ENCODE assay signal across 12 cellular contexts in the genomic region with DNA sequence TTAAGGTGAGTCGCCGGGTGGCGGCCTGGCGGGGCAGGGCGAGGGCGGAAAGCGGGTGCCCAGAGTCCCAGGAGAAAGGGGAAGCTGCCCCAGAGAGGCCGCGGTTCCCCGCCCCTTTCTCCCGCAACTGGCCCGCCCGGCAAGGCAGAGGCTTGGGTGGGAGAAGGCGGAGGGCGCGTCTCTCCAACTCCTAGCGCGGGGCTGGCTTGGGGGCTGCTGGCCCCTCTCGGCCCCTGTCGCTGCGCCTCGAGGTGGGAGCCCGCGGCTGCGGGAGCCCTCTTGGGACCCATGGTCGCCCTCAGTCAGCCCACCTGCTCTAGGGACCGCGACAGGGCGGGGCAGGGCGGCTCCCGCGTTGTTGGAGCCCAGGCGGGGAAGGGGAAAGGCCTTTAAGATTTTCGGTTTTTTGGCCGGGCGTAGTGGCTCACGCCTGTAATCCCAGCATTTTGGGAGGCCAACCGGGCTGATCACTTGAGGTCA. TPM values are rescaled to one million over a fixed set of nuclear protein-coding genes. Genes with fewer than 3 reads are reported as not detected.
DNase-seq lines count a peak whose midpoint lies in the region; ATAC-seq, FAIRE-seq and TF ChIP-seq lines count a peak whose summit lies in the region.
"Not testable (repeated sequence)": the region's sequence is repeated elsewhere in the genome, so short reads cannot be mapped to it uniquely, and the experiment has no call there.
"Had no signal": no experiment of that assay in that cellular context is flagged by ENCODE, and none has a peak within 500 bp of the region (broad histone marks: within the 10 kb centered on the region; RNA-seq: fewer than 3 reads in every experiment).

No MANE protein-coding gene starts in this region.

- H2AFZ ChIP-seq in HCT116 (ENCODE audit: low read depth, low read length, poor library complexity, severe bottlenecking); endothelial cell of umbilical vein (ENCODE audit: low read depth, low read length): not testable (repeated sequence)

- not testable (repeated sequence) for H3K4me1 ChIP-seq in HCT116 (ENCODE audit: control insufficient read depth in 1 of 2, insufficient read depth in 2 of 2, low read length in 2 of 2); endothelial cell of umbilical vein (ENCODE audit: control insufficient read depth, extremely low read depth, insufficient read depth, low read length); right atrium auricular region

- H3K9me3 Mint-ChIP-seq in activated naive CD8-positive, alpha-beta T cell treated with anti-CD3 and anti-CD28 coated beads, Interleukin-2, amount 50 U/mL, for 24 hours; naive B cell; stimulated activated effector memory CD8-positive, alpha-beta T cell treated with anti-CD3 and anti-CD28 coated beads, Interleukin-12 subunit alpha, Interleukin-12 subunit beta, amount 100 ng/mL, for 72 hours: not testable (repeated sequence)

- not testable (repeated sequence) for H3K9me3 ChIP-seq in HCT116 (ENCODE audit: control insufficient read depth in 1 of 2, insufficient read depth in 1 of 2, low read depth in 1 of 2, low read length in 2 of 2); endothelial cell of umbilical vein (replicated peaks; ENCODE audit: control insufficient read depth, insufficient read depth, low read length); right atrium auricular region

- H3K79me2 ChIP-seq in HCT116 (ENCODE audit: insufficient read depth, low read length); endothelial cell of umbilical vein (ENCODE audit: control insufficient read depth, insufficient read depth, low read length): not testable (repeated sequence)

- not testable (repeated sequence) for TF ChIP-seq POLR2A in HCT116 (IDR thresholded peaks at IDR 0.05; ENCODE audit: borderline replicate concordance, extremely low read depth, insufficient read depth, insufficient read length); endothelial cell of umbilical vein (IDR thresholded peaks at IDR 0.05; ENCODE audit: low read depth, low read length)

- not testable (repeated sequence) for H3K4me1 Mint-ChIP-seq in activated naive CD8-positive, alpha-beta T cell treated with anti-CD3 and anti-CD28 coated beads, Interleukin-2, amount 50 U/mL, for 24 hours; naive B cell; stimulated activated effector memory CD8-positive, alpha-beta T cell treated with anti-CD3 and anti-CD28 coated beads, Interleukin-12 subunit alpha, Interleukin-12 subunit beta, amount 100 ng/mL, for 72 hours

- H3K27ac ChIP-seq in HCT116 (ENCODE audit: low read depth, low read length); endothelial cell of umbilical vein (ENCODE audit: insufficient read depth, low read depth, low read length); right atrium auricular region: not testable (repeated sequence)

- BruUV-seq in HCT116 (replicated peaks; lab: Mats Ljungman, UMichigan), result TSS peak; percentile 78
- BruUV-seq in endothelial cell of umbilical vein (replicated peaks; lab: Mats Ljungman, UMichigan), result TSS peak; percentile 55

- RAD21 ChIA-PET in HCT116 (lab: Charles Lee; ENCODE audit: low non-redundant PET in 1 of 2, low total read pairs in 2 of 2, uncharacterized antibody in 2 of 2, unreplicated experiment in 2 of 2), result not testable (repeated sequence)

- ATAC-seq in HCT116, result peak; percentile 80
- ATAC-seq in SK-N-SH treated with all-trans-retinoic acid at 6 μM for 48 hours, result peak; percentile 92
- peak; percentile 52 for ATAC-seq in activated naive CD8-positive, alpha-beta T cell treated with anti-CD3 and anti-CD28 coated beads, Interleukin-2, amount 50 U/mL, for 24 hours
- peak; percentile 80 to 84 for ATAC-seq in naive B cell (ENCODE audit: low read depth in 2 of 2)
- ATAC-seq in stimulated activated effector memory CD8-positive, alpha-beta T cell treated with anti-CD3 and anti-CD28 coated beads, Interleukin-12 subunit alpha, Interleukin-12 subunit beta, amount 100 ng/mL, for 72 hours, result peak; percentile 65

- not testable (repeated sequence) for H3K27me3 Mint-ChIP-seq in activated naive CD8-positive, alpha-beta T cell treated with anti-CD3 and anti-CD28 coated beads, Interleukin-2, amount 50 U/mL, for 24 hours; naive B cell

- not testable (repeated sequence) for DNase-seq in HCT116 (ENCODE audit: low read depth, low spot score); activated naive CD8-positive, alpha-beta T cell treated with anti-CD3 and anti-CD28 coated beads, Interleukin-2, amount 50 U/mL, for 24 hours; endothelial cell of umbilical vein (ENCODE audit: low read depth, low spot score); right atrium auricular region (ENCODE audit: low spot score); naive B cell; stimulated activated effector memory CD8-positive, alpha-beta T cell treated with anti-CD3 and anti-CD28 coated beads, Interleukin-12 subunit alpha, Interleukin-12 subunit beta, amount 100 ng/mL, for 72 hours (ENCODE audit: low spot score in 2 of 2)

- not testable (repeated sequence) for H3K9ac ChIP-seq in HCT116 (ENCODE audit: low read length); endothelial cell of umbilical vein (replicated peaks; ENCODE audit: extremely low read depth, insufficient read depth, low read length)

- FAIRE-seq in endothelial cell of umbilical vein (lab: Jason Lieb, UNC), result not testable (repeated sequence)

- TF ChIP-seq CTCF in HCT116 (IDR thresholded peaks at IDR 0.05 in 2 of 3, conservative IDR thresholded peaks at IDR 0.05 in 1 of 3; ENCODE audit: borderline replicate concordance in 1 of 3, insufficient read depth in 1 of 3, low read depth in 2 of 3, low read length in 2 of 3); endothelial cell of umbilical vein (IDR thresholded peaks at IDR 0.05; ENCODE audit: extremely low read depth in 1 of 2, insufficient read depth in 1 of 2, low read depth in 1 of 2, low read length in 2 of 2); right atrium auricular region (IDR thresholded peaks at IDR 0.05): not testable (repeated sequence)

- CTCF ChIA-PET in HCT116 (lab: Charles Lee); endothelial cell of umbilical vein (lab: Charles Lee): not testable (repeated sequence)

- H3K4me3 Mint-ChIP-seq in activated naive CD8-positive, alpha-beta T cell treated with anti-CD3 and anti-CD28 coated beads, Interleukin-2, amount 50 U/mL, for 24 hours; naive B cell; stimulated activated effector memory CD8-positive, alpha-beta T cell treated with anti-CD3 and anti-CD28 coated beads, Interleukin-12 subunit alpha, Interleukin-12 subunit beta, amount 100 ng/mL, for 72 hours: not testable (repeated sequence)

- H3K27me3 ChIP-seq in HCT116 (ENCODE audit: insufficient read depth, low read length); endothelial cell of umbilical vein (ENCODE audit: control insufficient read depth in 2 of 2, insufficient read depth in 2 of 2, low read length in 2 of 2); right atrium auricular region: not testable (repeated sequence)

- not testable (repeated sequence) for H3K36me3 ChIP-seq in HCT116 (ENCODE audit: control insufficient read depth in 1 of 2, insufficient read depth in 2 of 2, low read length in 2 of 2); endothelial cell of umbilical vein (ENCODE audit: control insufficient read depth in 2 of 2, extremely low read depth in 1 of 2, insufficient read depth in 2 of 2, low read length in 2 of 2); right atrium auricular region

- intact Hi-C loops in HCT116 (cut with micrococcal nuclease); endothelial cell of umbilical vein (cut with micrococcal nuclease): not testable (repeated sequence)

- not testable (repeated sequence) for TF ChIP-seq RAD21 in HCT116 (IDR thresholded peaks at IDR 0.05; ENCODE audit: low read depth)

- not testable (repeated sequence) for H3K9me2 ChIP-seq in HCT116 (ENCODE audit: insufficient read depth)

- H3K36me3 Mint-ChIP-seq in activated naive CD8-positive, alpha-beta T cell treated with anti-CD3 and anti-CD28 coated beads, Interleukin-2, amount 50 U/mL, for 24 hours (ENCODE audit: low read depth); naive B cell; stimulated activated effector memory CD8-positive, alpha-beta T cell treated with anti-CD3 and anti-CD28 coated beads, Interleukin-12 subunit alpha, Interleukin-12 subunit beta, amount 100 ng/mL, for 72 hours: not testable (repeated sequence)

- not testable (repeated sequence) for H3K9me1 ChIP-seq in endothelial cell of umbilical vein (replicated peaks; ENCODE audit: control insufficient read depth, extremely low read depth, insufficient read depth, low read length)

- H4K20me1 ChIP-seq in HCT116 (ENCODE audit: insufficient read depth); endothelial cell of umbilical vein (replicated peaks; ENCODE audit: control insufficient read depth, extremely low read depth, insufficient read depth, low read length): not testable (repeated sequence)

- H3K4me3 ChIP-seq in HCT116 (replicated peaks in 1 of 2; ENCODE audit: low read depth in 1 of 2, low read length in 2 of 2), result not testable (repeated sequence)
- peak overlapping the region in 1 of 3 experiments; percentile 39 for H3K4me3 ChIP-seq in endothelial cell of umbilical vein (replicated peaks in 1 of 3; ENCODE audit: insufficient read depth in 1 of 3, low read depth in 1 of 3, low read length in 3 of 3)
- H3K4me3 ChIP-seq in right atrium auricular region, result peak overlapping the region; percentile 25 to 43

- not testable (repeated sequence) for H3K27ac Mint-ChIP-seq in activated naive CD8-positive, alpha-beta T cell treated with anti-CD3 and anti-CD28 coated beads, Interleukin-2, amount 50 U/mL, for 24 hours; naive B cell; stimulated activated effector memory CD8-positive, alpha-beta T cell treated with anti-CD3 and anti-CD28 coated beads, Interleukin-12 subunit alpha, Interleukin-12 subunit beta, amount 100 ng/mL, for 72 hours

- POLR2A ChIA-PET in HCT116 (lab: Charles Lee); endothelial cell of umbilical vein (lab: Charles Lee): not testable (repeated sequence)

- dilution Hi-C loops in endothelial cell of umbilical vein (cut with MboI; ENCODE audit: extremely low pct_ligation_motif_present, low sequenced_read_pairs), result not testable (repeated sequence)

- H3K4me2 ChIP-seq in HCT116 (ENCODE audit: low read length); endothelial cell of umbilical vein (ENCODE audit: insufficient read depth, low read length): not testable (repeated sequence)

RNA-seq across cellular contexts. Expression of a gene that starts 21.2 kb away (rescaled TPM):
- total RNA-seq in HCT116 (2021; ENCODE audit: unreplicated experiment) (not detected), endothelial cell of umbilical vein (1.1 and 1.4 TPM in 2 replicates), right atrium auricular region (1 to 10 TPM in 1 of 2 donors, under 1 TPM in 1; 0.70 to 1.2 TPM)
- polyA plus RNA-seq in HCT116 (2012), result 0.10 TPM in 1 of 2 replicates, not detected in the other
- polyA plus RNA-seq in endothelial cell of umbilical vein (0.06 and 0.46 TPM in 2 replicates), naive B cell (ENCODE audit: low read depth in 6 of 6) (not detected)
- polyA plus RNA-seq in endothelial cell of umbilical vein (2011; cell fraction: cytosol; rRNA removed), result 0.22 and 0.23 TPM in 2 replicates
- 4.2 and 5.0 TPM in 2 replicates for polyA plus RNA-seq in endothelial cell of umbilical vein (2011; cell fraction: nucleus; rRNA removed)
- 0.46 and 0.79 TPM in 2 replicates for polyA plus RNA-seq in endothelial cell of umbilical vein (2012)
- polyA minus RNA-seq in endothelial cell of umbilical vein, result 0.38 and 0.73 TPM in 2 replicates
- not detected for polyA minus RNA-seq in endothelial cell of umbilical vein (2011; cell fraction: cytosol; rRNA and poly(A)+ RNA removed)
- 1.5 TPM in 1 of 2 replicates, not detected in the other for polyA minus RNA-seq in endothelial cell of umbilical vein (2011; cell fraction: nucleus; rRNA and poly(A)+ RNA removed)
- total RNA-seq: G401, glomerular endothelial cell, HT1080 had no signal
- polyA plus RNA-seq: CD4-positive, alpha-beta memory T cell had no signal

RNA-seq across cellular contexts. Expression of a gene that starts 30.8 kb away (rescaled TPM):
- total RNA-seq in HCT116 (2021; ENCODE audit: unreplicated experiment), result 0.79 TPM
- polyA plus RNA-seq in HCT116 (2012), result 0.97 and 1.0 TPM in 2 replicates
- total RNA-seq in endothelial cell of umbilical vein, result 2.3 and 3.3 TPM in 2 replicates
- polyA plus RNA-seq in endothelial cell of umbilical vein, result 0.29 and 0.39 TPM in 2 replicates
- polyA plus RNA-seq in endothelial cell of umbilical vein (2011; cell fraction: cytosol; rRNA removed), result 0.27 and 0.42 TPM in 2 replicates
- polyA plus RNA-seq in endothelial cell of umbilical vein (2011; cell fraction: nucleus; rRNA removed), result 4.6 and 5.3 TPM in 2 replicates
- polyA plus RNA-seq in endothelial cell of umbilical vein (2012), result 1.1 TPM in 2 replicates
- polyA minus RNA-seq in endothelial cell of umbilical vein, result 0.47 and 0.58 TPM in 2 replicates
- polyA minus RNA-seq in endothelial cell of umbilical vein (2011; cell fraction: cytosol; rRNA and poly(A)+ RNA removed), result not detected
- polyA minus RNA-seq in endothelial cell of umbilical vein (2011; cell fraction: nucleus; rRNA and poly(A)+ RNA removed), result 0.72 and 1.4 TPM in 2 replicates
- total RNA-seq in right atrium auricular region, result under 1 TPM in 1 of 2 donors, not detected in 1; 0.35 TPM
- not detected for polyA plus RNA-seq in naive B cell (ENCODE audit: low read depth in 6 of 6)
- total RNA-seq: activated naive CD4-positive, alpha-beta T cell treated with anti-CD3 and anti-CD28 coated beads for 36 hours; CD4-positive, alpha-beta memory T cell; G401 had no signal
- polyA plus RNA-seq: CD4-positive, alpha-beta memory T cell had no signal
